Comparison of ENCODE assay signal across 8 cellular contexts in genomic region chr7:122219253-122219865, GRCh38.
DNase-seq lines count a peak whose midpoint lies in the region; ATAC-seq, FAIRE-seq and TF ChIP-seq lines count a peak whose summit lies in the region.

No MANE protein-coding gene starts in this region.

- POLR2A ChIA-PET in naive thymus-derived CD8-positive, alpha-beta T cell (lab: Charles Lee): no interaction called here

- no peaks in the 10 kb centered on the region for H3K4me1 ChIP-seq in foreskin keratinocyte
- no peaks in the 10 kb centered on the region for H3K4me1 ChIP-seq in tibial artery

- H3K27me3 ChIP-seq in foreskin keratinocyte (peaks cover 3% of the 10 kb centered on the region), tibial artery (peaks cover 0 to 3% of the 10 kb centered on the region in 2 donors)

- no peaks in the 10 kb centered on the region for H3K27me3 Mint-ChIP-seq in activated T-cell treated with anti-CD3 and anti-CD28 coated beads, Interleukin-2, amount 50 U/mL, for 4 hours (ENCODE audit: low read depth)
- H3K27me3 Mint-ChIP-seq in naive thymus-derived CD8-positive, alpha-beta T cell: peaks cover 0 to 13% (median 5%) of the 10 kb centered on the region in 5 donors

- H3K4me3 ChIP-seq in tibial artery: no peak overlapping the region

- H3K4me1 Mint-ChIP-seq in activated T-cell treated with anti-CD3 and anti-CD28 coated beads, Interleukin-2, amount 50 U/mL, for 4 hours (ENCODE audit: low read depth): no peaks in the 10 kb centered on the region
- H3K4me1 Mint-ChIP-seq in naive thymus-derived CD8-positive, alpha-beta T cell: no peaks in the 10 kb centered on the region

- H3K36me3 Mint-ChIP-seq in activated T-cell treated with anti-CD3 and anti-CD28 coated beads, Interleukin-2, amount 50 U/mL, for 4 hours (ENCODE audit: insufficient read depth): no peaks in the 10 kb centered on the region
- peaks cover 0 to 4% (median 0%) of the 10 kb centered on the region in 3 donors for H3K36me3 Mint-ChIP-seq in naive thymus-derived CD8-positive, alpha-beta T cell

- TF ChIP-seq CTCF in foreskin keratinocyte (conservative IDR thresholded peaks at IDR 0.05) (peak; percentile 74), tibial artery (IDR thresholded peaks at IDR 0.05) (peak; percentile 49 to 50)

- no peaks in the 10 kb centered on the region for H3K9me3 ChIP-seq in tibial artery

- no peak overlapping the region for H3K4me3 Mint-ChIP-seq in activated T-cell treated with anti-CD3 and anti-CD28 coated beads, Interleukin-2, amount 50 U/mL, for 4 hours
- H3K4me3 Mint-ChIP-seq in naive thymus-derived CD8-positive, alpha-beta T cell: no peak overlapping the region

- DNase-seq in COR-L47 (lab: John Stamatoyannopoulos, UW) (peak; percentile 13), H54 (ENCODE audit: insufficient read length, low spot score) (no peak), RCC 7860 (ENCODE audit: low spot score) (peak; percentile 22), foreskin keratinocyte (no peak), tibial artery (no peak)
- no peak for DNase-seq in activated T-cell treated with anti-CD3 and anti-CD28 coated beads, Interleukin-2, amount 50 U/mL, for 4 hours
- DNase-seq in naive thymus-derived CD8-positive, alpha-beta T cell: no peak

- no peak overlapping the region for H3K27ac Mint-ChIP-seq in naive thymus-derived CD8-positive, alpha-beta T cell

- peaks cover 4% of the 10 kb centered on the region for H3K9me3 Mint-ChIP-seq in activated T-cell treated with anti-CD3 and anti-CD28 coated beads, Interleukin-2, amount 50 U/mL, for 4 hours
- peaks cover 0 to 14% (median 0%) of the 10 kb centered on the region in 9 donors for H3K9me3 Mint-ChIP-seq in naive thymus-derived CD8-positive, alpha-beta T cell

- no peaks in the 10 kb centered on the region for H3K36me3 ChIP-seq in tibial artery

- peak; percentile 79 for FAIRE-seq in H54 (lab: Jason Lieb, UNC)
- peak; percentile 86 for FAIRE-seq in RCC 7860 (lab: Jason Lieb, UNC)

- intact Hi-C loops in tibial artery (cut with DNase I; ENCODE audit: low total_unique reads): no loop called here

- no peak for TF ChIP-seq POLR2A in H54 (IDR thresholded peaks at IDR 0.05; ENCODE audit: low read depth, low read length)

- peak; percentile 31 for ATAC-seq in foreskin keratinocyte
- ATAC-seq in HG03571 (IDR thresholded peaks at IDR 0.05; ENCODE audit: unreplicated experiment): no peak
- ATAC-seq in activated T-cell treated with anti-CD3 and anti-CD28 coated beads, Interleukin-2, amount 50 U/mL, for 4 hours: no peak
- no peak for ATAC-seq in naive thymus-derived CD8-positive, alpha-beta T cell

- H3K27ac ChIP-seq in foreskin keratinocyte (no peak overlapping the region), tibial artery (no peak overlapping the region)

Comparison
In these comparisons a context has a peak if more than half of its experiments do, and no peak if none do; other contexts are left out.
1. DNase-seq: peak in COR-L47 (single experiment) and RCC 7860 (single experiment); none in H54 (single experiment), foreskin keratinocyte (0 of 2), tibial artery (0 of 2), activated T-cell treated with anti-CD3 and anti-CD28 coated beads, Interleukin-2, amount 50 U/mL, for 4 hours (single experiment) and naive thymus-derived CD8-positive, alpha-beta T cell (0 of 10).